11 cellular contexts compared by ENCODE assay signal in the genomic region with DNA sequence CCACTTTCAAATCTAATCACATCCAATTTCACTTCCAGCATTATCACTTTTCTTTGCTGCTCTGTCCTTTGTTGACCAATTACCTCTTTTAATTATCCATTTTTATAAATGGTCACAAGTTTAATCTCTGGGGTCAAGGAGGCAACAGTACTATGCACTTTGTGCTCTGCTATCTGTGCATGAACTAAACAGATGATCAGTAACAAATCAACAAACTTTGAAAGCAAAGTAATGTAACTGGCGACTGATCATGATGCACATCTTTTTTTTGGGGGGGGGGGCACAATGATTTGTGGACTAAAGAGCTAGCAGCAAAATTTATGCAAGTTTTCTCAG. TPM values are rescaled to one million over a fixed set of nuclear protein-coding genes. Genes with fewer than 3 reads are reported as not detected.
DNase-seq lines count a peak whose midpoint lies in the region; ATAC-seq, FAIRE-seq and TF ChIP-seq lines count a peak whose summit lies in the region.
"Had no signal": no experiment of that assay in that cellular context is flagged by ENCODE, and none has a peak within 500 bp of the region (broad histone marks: within the 10 kb centered on the region; RNA-seq: fewer than 3 reads in every experiment).

No MANE protein-coding gene starts in this region.

- BruUV-seq in Calu3 (replicated peaks; lab: Mats Ljungman, UMichigan) (no TSS peak), K562 (replicated peaks; lab: Mats Ljungman, UMichigan) (no TSS peak)

- peaks cover 56% of the 10 kb centered on the region for H4K20me1 ChIP-seq in Loucy (ENCODE audit: insufficient read depth, low read length, poor library complexity, severe bottlenecking)
- 0 out of 2 replicates have a peak, but pooled peaks cover 2% of the 10 kb centered on the region for H4K20me1 ChIP-seq in K562 (replicated peaks; ENCODE audit: control insufficient read depth, insufficient read depth, low read length)

- ATAC-seq in K562 = no peak
- no peak for ATAC-seq in GM21723 (IDR thresholded peaks at IDR 0.05; ENCODE audit: unreplicated experiment)

- CTCF ChIA-PET in Calu3 (lab: Charles Lee) (no interaction called here), K562 (lab: Yijun Ruan, JAX; ENCODE audit: low intra/inter-chr PET ratio) (no interaction called here)

- POLR2A ChIA-PET in K562 (lab: Yijun Ruan, JAX) = interaction anchor here (0.7 to 3.9 kb wide), 5 partner anchors 8 to 325 kb away, joined by 3 to 39 read pairs (median 3); a partner anchor contains a TSS

- H3K9me3 ChIP-seq in Loucy (ENCODE audit: insufficient read depth, low read depth, low read length) (no peaks in the 10 kb centered on the region), K562 (replicated peaks; ENCODE audit: control insufficient read depth, insufficient read depth, low read depth, low read length) (no peaks in the 10 kb centered on the region)
- H3K9me3 ChIP-seq: esophagus muscularis mucosa had no signal

- H2AFZ ChIP-seq in Loucy (ENCODE audit: low read length) (no peak overlapping the region), K562 (ENCODE audit: low read depth, low read length) (no peak overlapping the region)

- FAIRE-seq in K562 (lab: Jason Lieb, UNC) (no peak), HTR-8/SVneo (lab: Jason Lieb, UNC) (no peak)

- H3K9ac ChIP-seq in Loucy (ENCODE audit: low read depth, low read length, poor library complexity, severe bottlenecking) (no peak overlapping the region), K562 (ENCODE audit: insufficient read depth in 1 of 2, low read depth in 2 of 2, low read length in 2 of 2) (peak overlapping the region in 1 of 2 experiments; percentile 99; a peak in 1 of 4 replicates)

- in situ Hi-C loops in K562 (cut with MboI) = no loop called here

- H3K9me1 ChIP-seq in K562 (ENCODE audit: control insufficient read depth, insufficient read depth, low read length) = no peaks in the 10 kb centered on the region

- intact Hi-C loops in Calu3 (cut with micrococcal nuclease; ENCODE audit: unreplicated experiment) = loop anchor here (10.0 kb wide), 1 partner anchor 518 kb away; a partner anchor contains a TSS
- intact Hi-C loops in K562 (cut with micrococcal nuclease) = no loop called here

- H3K4me3 Mint-ChIP-seq in Calu3 (ENCODE audit: low read depth, unreplicated experiment) = peak overlapping the region; percentile 86
- peak overlapping the region; percentile 98 for H3K4me3 Mint-ChIP-seq in nephron progenitor cell

- DNase-seq in Calu3 (no peak), K562 (ENCODE audit: extremely low read depth in 1 of 4, low spot score in 3 of 4) (no peak), nephron progenitor cell (no peak), HTR-8/SVneo (ENCODE audit: insufficient read length, low spot score) (no peak), AG08395 (ENCODE audit: low spot score) (no peak)
- DNase-seq: NCI-H2227 treated with DMSO at 0.1 percent for 48 hours; SIG-M5; stimulated activated CD4-positive, alpha-beta T cell treated with anti-CD3 and anti-CD28 coated beads, Interleukin-2, amount 100 ng/mL, for 24 hours had no signal

- H3K9me3 Mint-ChIP-seq in Calu3 (ENCODE audit: low read depth, unreplicated experiment) = no peaks in the 10 kb centered on the region
- peaks cover 4% of the 10 kb centered on the region for H3K9me3 Mint-ChIP-seq in nephron progenitor cell

- peaks cover 17% of the 10 kb centered on the region; the same call in 1 of the 2 replicates for H3F3A ChIP-seq in Loucy (ENCODE audit: low read depth)

- WGBS in K562 (ENCODE audit: insufficient coverage, low coverage, missing lambda C conversion rate) = 20% methylated on average over 1 of the region's 1 CpG

- H3K36me3 ChIP-seq in Loucy (ENCODE audit: insufficient read depth, low read length) = peaks cover 34% of the 10 kb centered on the region; the same call in 1 of the 2 replicates
- peaks cover 54% of the 10 kb centered on the region for H3K36me3 ChIP-seq in K562 (ENCODE audit: control insufficient read depth, insufficient read depth, low read length)

- H3K4me1 Mint-ChIP-seq in Calu3 (ENCODE audit: low read depth, unreplicated experiment) (no peaks in the 10 kb centered on the region), nephron progenitor cell (peaks cover 39% of the 10 kb centered on the region)

- TF ChIP-seq EP300 in K562 (IDR thresholded peaks at IDR 0.05; ENCODE audit: low read length) = no peak

- TF ChIP-seq CTCF in Calu3 (IDR thresholded peaks at IDR 0.05; ENCODE audit: unreplicated experiment) = no peak
- TF ChIP-seq CTCF in Loucy (conservative IDR thresholded peaks at IDR 0.05; ENCODE audit: low read length) = no peak
- no peak for TF ChIP-seq CTCF in K562 (IDR thresholded peaks at IDR 0.05 in 2 of 3, conservative IDR thresholded peaks at IDR 0.05 in 1 of 3; ENCODE audit: insufficient read depth in 2 of 3, low read depth in 1 of 3, low read length in 3 of 3)
- TF ChIP-seq CTCF in nephron progenitor cell (IDR thresholded peaks at IDR 0.05) = no peak

- H3K79me2 ChIP-seq in Loucy (ENCODE audit: insufficient read depth, low read length) = peaks cover 92% of the 10 kb centered on the region
- peaks cover 78% of the 10 kb centered on the region for H3K79me2 ChIP-seq in K562 (ENCODE audit: control insufficient read depth, insufficient read depth, low read length)

- peak; percentile 39; the same call in 1 of the 2 replicates for TF ChIP-seq POLR2A in K562 (conservative IDR thresholded peaks at IDR 0.05)

- H3K27me3 Mint-ChIP-seq in Calu3 (ENCODE audit: unreplicated experiment) (no peaks in the 10 kb centered on the region), nephron progenitor cell (ENCODE audit: low read depth, poor library complexity) (no peaks in the 10 kb centered on the region)

- H3K4me2 ChIP-seq in Loucy (ENCODE audit: low read depth, low read length, poor library complexity, severe bottlenecking) = peak overlapping the region; percentile 79
- H3K4me2 ChIP-seq in K562 (ENCODE audit: insufficient read depth, low read length) = peak overlapping the region; percentile 4; the same call in 1 of the 2 replicates

- no peak for TF ChIP-seq RAD21 in K562 (CRISPR knock-in tag; conservative IDR thresholded peaks at IDR 0.05 in 1 of 2, IDR thresholded peaks at IDR 0.05 in 1 of 2)

- H3K27ac ChIP-seq in K562 (ENCODE audit: extremely low read depth, low read depth, low read length) = peak overlapping the region; percentile 97; the same call in 1 of the 3 replicates

- H3K27ac Mint-ChIP-seq in Calu3 (ENCODE audit: unreplicated experiment) (peak overlapping the region; percentile 29), nephron progenitor cell (peak overlapping the region; percentile 59)

- peaks cover 50% of the 10 kb centered on the region for H3K36me3 Mint-ChIP-seq in Calu3 (ENCODE audit: insufficient read depth, unreplicated experiment)
- peaks cover 41% of the 10 kb centered on the region for H3K36me3 Mint-ChIP-seq in nephron progenitor cell (ENCODE audit: low read depth)

- peaks cover 50% of the 10 kb centered on the region for H3K4me1 ChIP-seq in Loucy (ENCODE audit: insufficient read depth, low read length, poor library complexity, severe bottlenecking)
- peaks cover 6 to 12% of the 10 kb centered on the region in 2 experiments for H3K4me1 ChIP-seq in K562 (replicated peaks in 1 of 2; ENCODE audit: control insufficient read depth in 2 of 2, insufficient read depth in 2 of 2, low read length in 2 of 2)

- H3K4me3 ChIP-seq in Loucy (ENCODE audit: low read length, poor library complexity, severe bottlenecking) (no peak overlapping the region), K562 (no peak overlapping the region)

- H3K27me3 ChIP-seq in Loucy (ENCODE audit: insufficient read depth, low read length, poor library complexity, severe bottlenecking) = no peaks in the 10 kb centered on the region
- no peaks in the 10 kb centered on the region for H3K27me3 ChIP-seq in K562 (ENCODE audit: control insufficient read depth in 2 of 2, insufficient read depth in 2 of 2, low read length in 2 of 2)
- H3K27me3 ChIP-seq: esophagus muscularis mucosa had no signal

- H3K9me2 ChIP-seq in Loucy (replicated peaks; ENCODE audit: low read depth, low read length) = no peaks in the 10 kb centered on the region

RNA-seq across cellular contexts. Expression of a gene that starts 1.5 kb away (rescaled TPM):
- total RNA-seq in Calu3 (2022) (106 and 108 TPM in 2 replicates), K562 (2014; rRNA removed) (78.9 and 96.2 TPM in 2 replicates), K562 (2014; rRNA removed; fragmentation: Illumina TruSeq; extraction: Trizol) (177 and 187 TPM in 2 replicates), K562 (2015; rRNA removed; fragmentation: Illumina TruSeq; extraction: Trizol) (176 and 190 TPM in 2 replicates), K562 (2021) (173 and 174 TPM in 2 replicates)
- 324 and 746 TPM in 2 replicates for total RNA-seq in K562 (2011; cell fraction: chromatin; rRNA removed; ENCODE audit: low replicate concordance)
- 168 and 207 TPM in 2 replicates for total RNA-seq in K562 (2011; cell fraction: nucleolus; rRNA removed)
- total RNA-seq in K562 (2011; cell fraction: nucleoplasm; rRNA removed) = 327 and 417 TPM in 2 replicates
- polyA plus RNA-seq in K562 (2011; rRNA removed) (224 and 255 TPM in 2 replicates), K562 (2014; fragmentation: Illumina TruSeq; extraction: Trizol) (186 and 241 TPM in 2 replicates), K562 (2014; fragmentation: Nextera tagmentation; extraction: Ambion mirVana) (100 to 1,000 TPM; 106 to 142 TPM), K562 (2014; rRNA removed) (117 and 131 TPM in 2 replicates)
- 176 and 205 TPM in 2 replicates for polyA plus RNA-seq in K562 (2011; cell fraction: cytosol; rRNA removed)
- polyA plus RNA-seq in K562 (2011; cell fraction: nucleus; rRNA removed) = 129 and 192 TPM in 2 replicates
- polyA plus RNA-seq in K562 (2012) = 136 and 141 TPM in 2 replicates
- polyA minus RNA-seq in K562 (2011; rRNA and poly(A)+ RNA removed) = 343 and 404 TPM in 2 replicates
- polyA minus RNA-seq in K562 (2011; cell fraction: cytosol; rRNA and poly(A)+ RNA removed) = 116 and 145 TPM in 2 replicates
- 131 and 236 TPM in 2 replicates for polyA minus RNA-seq in K562 (2011; cell fraction: nucleus; rRNA and poly(A)+ RNA removed)

RNA-seq across cellular contexts. Expression of a gene that starts 8.1 kb away (rescaled TPM):
- total RNA-seq in Calu3 (2022) = 4.7 and 7.2 TPM in 2 replicates
- 6.4 and 16.1 TPM in 2 replicates for total RNA-seq in K562 (2011; cell fraction: chromatin; rRNA removed; ENCODE audit: low replicate concordance)
- total RNA-seq in K562 (2011; cell fraction: nucleolus; rRNA removed) = 6.0 and 6.2 TPM in 2 replicates
- 3.9 and 6.7 TPM in 2 replicates for total RNA-seq in K562 (2011; cell fraction: nucleoplasm; rRNA removed)
- 3.4 and 4.7 TPM in 2 replicates for total RNA-seq in K562 (2014; rRNA removed)
- 5.8 and 6.6 TPM in 2 replicates for total RNA-seq in K562 (2014; rRNA removed; fragmentation: Illumina TruSeq; extraction: Trizol)
- total RNA-seq in K562 (2015; rRNA removed; fragmentation: Illumina TruSeq; extraction: Trizol) = 5.8 and 7.0 TPM in 2 replicates
- total RNA-seq in K562 (2021) = 4.5 and 5.4 TPM in 2 replicates
- 6.0 and 6.9 TPM in 2 replicates for polyA plus RNA-seq in K562 (2011; rRNA removed)
- 1.1 and 1.6 TPM in 2 replicates for polyA plus RNA-seq in K562 (2011; cell fraction: cytosol; rRNA removed)
- 6.2 and 6.5 TPM in 2 replicates for polyA plus RNA-seq in K562 (2011; cell fraction: nucleus; rRNA removed)
- polyA plus RNA-seq in K562 (2012) = 2.8 and 4.0 TPM in 2 replicates
- polyA plus RNA-seq in K562 (2014; fragmentation: Illumina TruSeq; extraction: Trizol) = 3.7 and 3.8 TPM in 2 replicates
- 1 to 10 TPM; 4.8 to 5.6 TPM for polyA plus RNA-seq in K562 (2014; fragmentation: Nextera tagmentation; extraction: Ambion mirVana)
- polyA plus RNA-seq in K562 (2014; rRNA removed) = 3.4 and 5.4 TPM in 2 replicates
- 9.3 and 10.3 TPM in 2 replicates for polyA minus RNA-seq in K562 (2011; rRNA and poly(A)+ RNA removed)
- 2.6 and 5.6 TPM in 2 replicates for polyA minus RNA-seq in K562 (2011; cell fraction: cytosol; rRNA and poly(A)+ RNA removed)
- polyA minus RNA-seq in K562 (2011; cell fraction: nucleus; rRNA and poly(A)+ RNA removed) = 4.8 and 9.4 TPM in 2 replicates
